ENCODE assay signal across 24 cellular contexts in genomic region chr6:139627091-139627490, GRCh38.
DNase-seq lines count a peak whose midpoint lies in the region; ATAC-seq and TF ChIP-seq lines count a peak whose summit lies in the region.
"Had no signal": no experiment of that assay in that cellular context is flagged by ENCODE, and none has a peak within 500 bp of the region (broad histone marks: within the 10 kb centered on the region; RNA-seq: fewer than 3 reads in every experiment).

No MANE protein-coding gene starts in this region.

- H3K36me3 Mint-ChIP-seq in neural crest cell (ENCODE audit: low read depth), result peaks cover 4% of the 10 kb centered on the region
- no peaks in the 10 kb centered on the region for H3K36me3 Mint-ChIP-seq in CD4-positive, alpha-beta memory T cell
- H3K36me3 Mint-ChIP-seq: activated CD4-positive, alpha-beta memory T cell treated with anti-CD3 and anti-CD28 coated beads for 36 hours; brain had no signal

- H3K27me3 Mint-ChIP-seq in neural crest cell (ENCODE audit: low read depth), result no peaks in the 10 kb centered on the region
- peaks cover 1 to 2% of the 10 kb centered on the region in 2 donors for H3K27me3 Mint-ChIP-seq in CD4-positive, alpha-beta memory T cell
- H3K27me3 Mint-ChIP-seq: activated CD4-positive, alpha-beta memory T cell treated with anti-CD3 and anti-CD28 coated beads for 36 hours; brain had no signal

- H3K27ac ChIP-seq in CD4-positive, alpha-beta memory T cell (ENCODE audit: low read depth, low read length), result no peak overlapping the region
- H3K27ac ChIP-seq: KMS-11, pancreas, sigmoid colon had no signal

- peak overlapping the region; percentile 11 for H3K9ac ChIP-seq in Loucy (ENCODE audit: low read depth, low read length, poor library complexity, severe bottlenecking)
- H3K9ac ChIP-seq: KMS-11 had no signal

- POLR2A ChIA-PET in CD4-positive, alpha-beta memory T cell (lab: Charles Lee; ENCODE audit: partially characterized antibody), result interaction anchor here (1.2 kb wide), 1 partner anchor 252 kb away, joined by 3 read pairs; no protein-coding TSS in a partner anchor

- no peaks in the 10 kb centered on the region for H3K9me2 ChIP-seq in Loucy (replicated peaks; ENCODE audit: low read depth, low read length)

- peak overlapping the region; percentile 29 for H3K27ac Mint-ChIP-seq in neural crest cell (ENCODE audit: unreplicated experiment)
- H3K27ac Mint-ChIP-seq in CD4-positive, alpha-beta memory T cell, result no peak overlapping the region
- H3K27ac Mint-ChIP-seq: activated CD4-positive, alpha-beta memory T cell treated with anti-CD3 and anti-CD28 coated beads for 36 hours had no signal

- H3K79me2 ChIP-seq in Loucy (ENCODE audit: insufficient read depth, low read length), result no peaks in the 10 kb centered on the region

- no peaks in the 10 kb centered on the region for H3K27me3 ChIP-seq in Loucy (ENCODE audit: insufficient read depth, low read length, poor library complexity, severe bottlenecking)
- no peaks in the 10 kb centered on the region for H3K27me3 ChIP-seq in CD4-positive, alpha-beta memory T cell (ENCODE audit: insufficient read depth, low read length)
- H3K27me3 ChIP-seq: pancreas, sigmoid colon had no signal

- peaks cover 27% of the 10 kb centered on the region for H3K4me1 Mint-ChIP-seq in neural crest cell
- H3K4me1 Mint-ChIP-seq in CD4-positive, alpha-beta memory T cell, result peaks cover 0 to 5% (median 4%) of the 10 kb centered on the region in 4 donors

- CTCF ChIA-PET in CD4-positive, alpha-beta memory T cell (lab: Charles Lee; ENCODE audit: partially characterized antibody), result no interaction called here

- intact Hi-C loops in CD4-positive, alpha-beta memory T cell (cut with micrococcal nuclease), result no loop called here

- no peaks in the 10 kb centered on the region for H3K36me3 ChIP-seq in Loucy (ENCODE audit: insufficient read depth, low read length)
- H3K36me3 ChIP-seq in CD4-positive, alpha-beta memory T cell (ENCODE audit: insufficient read depth, low read length), result no peaks in the 10 kb centered on the region
- H3K36me3 ChIP-seq: HAP-1, pancreas, sigmoid colon had no signal

- ATAC-seq in HG02973 (IDR thresholded peaks at IDR 0.05; ENCODE audit: unreplicated experiment), result no peak
- ATAC-seq: esophagus mucosa had no signal

- no peaks in the 10 kb centered on the region for H3F3A ChIP-seq in Loucy (ENCODE audit: low read depth)

- H3K9me3 Mint-ChIP-seq in neural crest cell, result peaks cover 8% of the 10 kb centered on the region
- no peaks in the 10 kb centered on the region for H3K9me3 Mint-ChIP-seq in CD4-positive, alpha-beta memory T cell
- H3K9me3 Mint-ChIP-seq: activated CD4-positive, alpha-beta memory T cell treated with anti-CD3 and anti-CD28 coated beads for 36 hours had no signal

- TF ChIP-seq CTCF in Loucy (conservative IDR thresholded peaks at IDR 0.05; ENCODE audit: low read length), result no peak
- no peak for TF ChIP-seq CTCF in neural crest cell (conservative IDR thresholded peaks at IDR 0.05)

- peak; percentile 50 for DNase-seq in ELF-1 (ENCODE audit: low read depth, low spot score)
- DNase-seq in iPS DF 4.7 (ENCODE audit: extremely low read depth, low spot score), result peak; percentile 84
- no peak for DNase-seq in neural crest cell (ENCODE audit: low read depth, low spot score)
- no peak for DNase-seq in CD4-positive, alpha-beta memory T cell
- no peak for DNase-seq in epidermal melanocyte (ENCODE audit: insufficient read length, low spot score)
- DNase-seq in NCI-H1436 treated with DMSO at 0.1 percent for 48 hours (lab: John Stamatoyannopoulos, UW), result no peak
- DNase-seq: activated CD4-positive, alpha-beta memory T cell treated with anti-CD3 and anti-CD28 coated beads for 36 hours; activated effector memory CD4-positive, alpha-beta T cell treated with Interleukin-2 at 50 U/mL for 16 hours; effector CD4-positive, alpha-beta T cell; EL; foreskin melanocyte; hippocampal formation; mammary epithelial cell; NCI-H1105; NCI-H2107; NCI-H524; pancreas; sigmoid colon had no signal

- no peak overlapping the region for H2AFZ ChIP-seq in Loucy (ENCODE audit: low read length)

- H3K4me2 ChIP-seq in Loucy (ENCODE audit: low read depth, low read length, poor library complexity, severe bottlenecking), result peak overlapping the region; percentile 47
- H3K4me2 ChIP-seq: KMS-11 had no signal

- H4K20me1 ChIP-seq in Loucy (ENCODE audit: insufficient read depth, low read length, poor library complexity, severe bottlenecking), result no peaks in the 10 kb centered on the region

- no peaks in the 10 kb centered on the region for H3K9me3 ChIP-seq in Loucy (ENCODE audit: insufficient read depth, low read depth, low read length)
- no peaks in the 10 kb centered on the region for H3K9me3 ChIP-seq in CD4-positive, alpha-beta memory T cell (ENCODE audit: control insufficient read depth in 1 of 2, low read length in 2 of 2)
- H3K9me3 ChIP-seq: HAP-1, pancreas had no signal

- H3K4me1 ChIP-seq in Loucy (ENCODE audit: insufficient read depth, low read length, poor library complexity, severe bottlenecking), result peaks cover 29% of the 10 kb centered on the region
- H3K4me1 ChIP-seq in CD4-positive, alpha-beta memory T cell (ENCODE audit: insufficient read depth, low read length), result peaks cover 10% of the 10 kb centered on the region
- H3K4me1 ChIP-seq: HAP-1, pancreas had no signal

- H3K4me3 ChIP-seq in Loucy (ENCODE audit: low read length, poor library complexity, severe bottlenecking), result no peak overlapping the region
- no peak overlapping the region for H3K4me3 ChIP-seq in CD4-positive, alpha-beta memory T cell (ENCODE audit: low read length in 2 of 2)
- H3K4me3 ChIP-seq: HAP-1, pancreas, sigmoid colon had no signal

- no peak overlapping the region for H3K4me3 Mint-ChIP-seq in neural crest cell
- no peak overlapping the region for H3K4me3 Mint-ChIP-seq in CD4-positive, alpha-beta memory T cell
- H3K4me3 Mint-ChIP-seq: activated CD4-positive, alpha-beta memory T cell treated with anti-CD3 and anti-CD28 coated beads for 36 hours; brain had no signal

Comparison
In these comparisons a context has a peak if more than half of its experiments do, and no peak if none do; other contexts are left out.
1. DNase-seq: peak in ELF-1 (single experiment) and iPS DF 4.7 (single experiment); none in neural crest cell (single experiment), CD4-positive, alpha-beta memory T cell (0 of 5), epidermal melanocyte (single experiment) and NCI-H1436 treated with DMSO at 0.1 percent for 48 hours (single experiment).